ENCODE assay signal across 1 cellular context in the genomic region with DNA sequence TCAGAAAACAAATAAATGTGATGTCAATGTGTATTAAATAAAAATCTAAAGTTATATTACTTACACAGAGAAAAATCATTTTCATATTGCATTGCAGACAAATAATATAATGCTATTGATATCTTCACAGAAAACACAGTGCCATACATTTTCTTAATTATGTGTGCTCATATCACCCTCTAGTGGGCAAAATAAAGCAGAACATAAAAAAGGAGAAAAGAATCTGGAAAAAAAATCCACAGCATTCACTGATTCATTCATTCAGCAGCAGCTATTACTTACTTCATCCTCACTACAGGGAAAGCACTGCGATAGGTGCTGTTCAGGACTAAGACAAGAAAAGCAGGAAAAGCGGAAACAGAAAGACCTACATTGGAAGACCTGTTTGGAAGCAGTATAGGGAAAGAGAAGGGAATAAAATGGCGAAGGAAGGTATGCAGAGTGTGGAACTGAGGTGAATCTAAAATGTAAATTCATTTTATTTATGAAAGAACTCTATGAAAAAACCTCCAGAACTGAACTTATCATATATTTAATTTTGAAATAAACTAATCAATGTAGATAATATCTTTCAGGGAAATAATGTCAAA.
TF ChIP-seq lines count a peak whose summit lies in the region.

No MANE protein-coding gene starts in this region.

TF ChIP-seq in H1, 55 proteins besides CTCF, POLR2A, EP300 and RAD21 (continued from another document):
- no peak for TF ChIP-seq ATF3 (IDR thresholded peaks at IDR 0.05; ENCODE audit: insufficient read depth, low read depth, low read length)
